Comparison of ENCODE assay signal across 4 cellular contexts in genomic region chrX:37714479-37714878, GRCh38.
"Had no signal": no experiment of that assay in that cellular context is flagged by ENCODE, and none has a peak within 500 bp of the region (broad histone marks: within the 10 kb centered on the region; RNA-seq: fewer than 3 reads in every experiment).

No MANE protein-coding gene starts in this region.

- DNase-seq: H9, HCEC 1CT, IMR-90 had no signal

- H3K4me1 Mint-ChIP-seq: GM23338, H9 had no signal

- ATAC-seq: GM23338 had no signal

- H3K4me3 Mint-ChIP-seq: GM23338, H9 had no signal

- H3K4me3 ChIP-seq: GM23338 had no signal

- H3K27ac Mint-ChIP-seq: GM23338, H9 had no signal
